8 cellular contexts compared by ENCODE assay signal in the genomic region with DNA sequence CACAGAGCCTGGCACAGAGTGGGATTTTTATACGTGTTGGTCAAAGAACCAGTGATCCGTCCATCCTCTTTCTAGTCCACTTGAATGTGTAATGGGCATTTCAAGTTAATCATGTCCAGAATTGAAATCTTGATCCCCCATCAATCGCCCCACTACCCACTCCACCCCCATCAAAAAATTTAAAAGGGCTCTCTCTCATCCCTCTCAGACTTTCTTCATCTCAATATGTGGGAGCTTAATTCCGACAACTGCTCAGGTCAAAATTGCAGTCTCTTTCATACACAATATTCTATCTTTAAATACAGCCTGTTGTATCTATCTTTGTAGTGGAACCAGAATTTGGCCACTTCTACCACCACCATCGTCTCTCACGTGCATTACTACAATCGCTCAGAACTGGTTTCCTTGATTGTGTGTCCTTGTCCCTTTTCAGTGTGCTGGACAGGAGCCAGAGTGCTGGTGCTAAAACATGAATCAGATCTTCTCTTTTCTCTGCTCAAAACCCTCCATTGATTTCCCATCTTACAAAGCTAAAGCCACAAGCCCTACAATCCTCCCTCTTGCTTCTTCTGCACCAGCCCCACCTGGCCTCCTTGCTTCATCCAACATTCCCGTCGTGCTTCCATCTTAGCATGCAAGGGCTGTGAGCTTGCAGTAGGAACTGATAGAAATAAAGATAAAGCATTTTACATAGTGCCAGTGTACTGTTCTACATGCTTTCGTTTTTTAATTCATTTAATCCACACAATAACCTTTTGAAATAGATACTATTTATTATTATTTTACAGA. TPM values are rescaled to one million over a fixed set of nuclear protein-coding genes. Genes with fewer than 3 reads are reported as not detected.
DNase-seq lines count a peak whose midpoint lies in the region; ATAC-seq and TF ChIP-seq lines count a peak whose summit lies in the region.

No MANE protein-coding gene starts in this region.

- ATAC-seq in HG03439 (IDR thresholded peaks at IDR 0.05; ENCODE audit: unreplicated experiment) (no peak), GM19328 (IDR thresholded peaks at IDR 0.05; ENCODE audit: unreplicated experiment) (no peak)

- no peaks in the 10 kb centered on the region for H3K9me3 Mint-ChIP-seq in MCF 10A (ENCODE audit: unreplicated experiment)
- peaks cover 14% of the 10 kb centered on the region for H3K9me3 Mint-ChIP-seq in nephron progenitor cell

- H3K79me2 ChIP-seq in KMS-11 (ENCODE audit: insufficient read depth, low read depth), result no peaks in the 10 kb centered on the region

- H3K27me3 Mint-ChIP-seq in MCF 10A (ENCODE audit: insufficient read depth, unreplicated experiment) (peaks cover 10% of the 10 kb centered on the region), nephron progenitor cell (ENCODE audit: low read depth, poor library complexity) (peaks cover 46% of the 10 kb centered on the region)

- peaks cover 38% of the 10 kb centered on the region for H3K4me1 Mint-ChIP-seq in MCF 10A (ENCODE audit: insufficient read depth, unreplicated experiment)
- H3K4me1 Mint-ChIP-seq in nephron progenitor cell, result peaks cover 25% of the 10 kb centered on the region

- H3K4me2 ChIP-seq in KMS-11, result peak overlapping the region; percentile 52; the same call in 1 of the 2 replicates

- H3K9ac ChIP-seq in KMS-11, result no peak overlapping the region

- peak overlapping the region; percentile 86 for H2AFZ ChIP-seq in KMS-11 (ENCODE audit: low read depth)

- H3K4me3 Mint-ChIP-seq in MCF 10A (ENCODE audit: unreplicated experiment) (peak overlapping the region; percentile 89), nephron progenitor cell (peak overlapping the region; percentile 87)

- H3K27ac ChIP-seq in C4-2B (peak overlapping the region; percentile 32), KMS-11 (no peak overlapping the region)

- H3K36me3 Mint-ChIP-seq in MCF 10A (ENCODE audit: insufficient read depth, unreplicated experiment) (peaks cover 11% of the 10 kb centered on the region), nephron progenitor cell (ENCODE audit: low read depth) (peaks cover 12% of the 10 kb centered on the region)

- H3K27me3 ChIP-seq in KMS-11 (ENCODE audit: insufficient read depth, low read depth), result no peaks in the 10 kb centered on the region

- no peaks in the 10 kb centered on the region for H3K36me3 ChIP-seq in KMS-11 (ENCODE audit: insufficient read depth)

- H3K4me3 ChIP-seq in KMS-11 (IDR thresholded peaks at IDR 0.05; ENCODE audit: insufficient read depth, low read depth, low read length), result no peak overlapping the region

- TF ChIP-seq CTCF in C4-2B (conservative IDR thresholded peaks at IDR 0.05) (no peak), KMS-11 (conservative IDR thresholded peaks at IDR 0.05; ENCODE audit: low read depth, low read length) (no peak), MCF 10A (IDR thresholded peaks at IDR 0.05; ENCODE audit: unreplicated experiment) (no peak), nephron progenitor cell (IDR thresholded peaks at IDR 0.05) (no peak)

- peak overlapping the region; percentile 29 for H3K27ac Mint-ChIP-seq in MCF 10A (ENCODE audit: low read depth, unreplicated experiment)
- H3K27ac Mint-ChIP-seq in nephron progenitor cell, result no peak overlapping the region

- peaks cover 23% of the 10 kb centered on the region for H3K4me1 ChIP-seq in KMS-11 (ENCODE audit: low read depth, poor library complexity, severe bottlenecking)

- CTCF ChIA-PET in MCF 10A (lab: Yijun Ruan, JAX), result interaction anchor here (0.6 to 1.9 kb wide), 11 partner anchors 9 to 1123 kb away, joined by 3 to 6 read pairs (median 3); a partner anchor contains a TSS

- POLR2A ChIA-PET in MCF 10A (lab: Yijun Ruan, JAX), result interaction anchor here (0.6 to 3.3 kb wide), 33 partner anchors 8 to 1574 kb away, joined by 3 to 29 read pairs (median 4); a partner anchor contains a TSS

- intact Hi-C loops in MCF 10A (cut with micrococcal nuclease), result loop anchor here (1.0 kb wide), 1 partner anchor 38 kb away; no protein-coding TSS in a partner anchor

- no peaks in the 10 kb centered on the region for H4K20me1 ChIP-seq in KMS-11 (ENCODE audit: insufficient read depth)

- DNase-seq in MCF 10A (ENCODE audit: unreplicated experiment) (no peak), nephron progenitor cell (no peak), SIG-M5 treated with dmso at 0.1 percent for 504 hours (lab: John Stamatoyannopoulos, UW; ENCODE audit: unreplicated experiment) (no peak), GDM1 (lab: John Stamatoyannopoulos, UW) (no peak)

- no TSS peak for BruUV-seq in MCF 10A (replicated peaks; lab: Mats Ljungman, UMichigan)

RNA-seq across cellular contexts. Expression of a gene that starts 0.8 kb away (rescaled TPM):
- 23.9 and 31.5 TPM in 2 replicates for total RNA-seq in MCF 10A (2022)

RNA-seq across cellular contexts. Expression of a gene that starts 9.1 kb away (rescaled TPM):
- total RNA-seq in MCF 10A (2022), result 0.12 and 0.16 TPM in 2 replicates

RNA-seq across cellular contexts. Expression of a gene that starts 38.9 kb away (rescaled TPM):
- 34.8 and 53.1 TPM in 2 replicates for total RNA-seq in MCF 10A (2022)
